8 cellular contexts compared by ENCODE assay signal in genomic region chr19:1205114-1206062, GRCh38. TPM values are rescaled to one million over a fixed set of nuclear protein-coding genes. Genes with fewer than 3 reads are reported as not detected.
DNase-seq lines count a peak whose midpoint lies in the region; ATAC-seq and TF ChIP-seq lines count a peak whose summit lies in the region.

STK11 (plus strand) TSS chr19:1205778; CDS start chr19:1206914, 1,136 bp downstream.

- peak within 1 kb of the TSS; percentile 86 to 96 (median 95) for H3K27ac ChIP-seq in BLaER1 treated with 17β-estradiol and CSF1 and Interleukin-3, amounts not matched to agents 10 nM and 100 nM
- H3K27ac ChIP-seq in left lung: peak within 1 kb of the TSS; percentile 75 to 83

- peaks cover 51 to 57% (median 54%) of the 10 kb centered on the region in 10 experiments for H3K4me1 ChIP-seq in BLaER1 treated with 17β-estradiol and CSF1 and Interleukin-3, amounts not matched to agents 10 nM and 100 nM
- peaks cover 14 to 62% of the 10 kb centered on the region in 2 donors for H3K4me1 ChIP-seq in left lung

- peak within 1 kb of the TSS; percentile 86 to 100 (median 98) for H3K4me2 ChIP-seq in BLaER1 treated with 17β-estradiol and CSF1 and Interleukin-3, amounts not matched to agents 10 nM and 100 nM

- no peaks in the 10 kb centered on the region for H3K27me3 ChIP-seq in BLaER1 treated with 17β-estradiol and CSF1 and Interleukin-3, amounts not matched to agents 10 nM and 100 nM
- H3K27me3 ChIP-seq in left lung: no peaks in the 10 kb centered on the region

- TF ChIP-seq CTCF in left lung (IDR thresholded peaks at IDR 0.05): no peak

- peak within 1 kb of the TSS; percentile 85 to 99 (median 94) for H3K4me3 ChIP-seq in BLaER1 treated with 17β-estradiol and CSF1 and Interleukin-3, amounts not matched to agents 10 nM and 100 nM
- H3K4me3 ChIP-seq in left lung: peak within 1 kb of the TSS; percentile 67 to 88

- peaks cover 35 to 45% (median 43%) of the 10 kb centered on the region in 11 experiments for H4K20me1 ChIP-seq in BLaER1 treated with 17β-estradiol and CSF1 and Interleukin-3, amounts not matched to agents 10 nM and 100 nM

- peak within 1 kb of the TSS; percentile 94 to 99 (median 98) for H3K9ac ChIP-seq in BLaER1 treated with 17β-estradiol and CSF1 and Interleukin-3, amounts not matched to agents 10 nM and 100 nM

- no peaks in the 10 kb centered on the region for H3K9me3 ChIP-seq in BLaER1 treated with 17β-estradiol and CSF1 and Interleukin-3, amounts not matched to agents 10 nM and 100 nM (replicated peaks in 1 of 11)
- H3K9me3 ChIP-seq in left lung: no peaks in the 10 kb centered on the region

- peaks cover 8 to 25% (median 17%) of the 10 kb centered on the region in 11 experiments; a peak in 20 of 22 replicates for H3K36me3 ChIP-seq in BLaER1 treated with 17β-estradiol and CSF1 and Interleukin-3, amounts not matched to agents 10 nM and 100 nM
- H3K36me3 ChIP-seq in left lung: peaks cover 0 to 6% of the 10 kb centered on the region in 2 donors

- intact Hi-C loops in left lung (cut with DNase I): no loop called here

- ATAC-seq in GM19328 (IDR thresholded peaks at IDR 0.05; ENCODE audit: unreplicated experiment) (peak; percentile 90), HG03520 (IDR thresholded peaks at IDR 0.05; ENCODE audit: unreplicated experiment) (peak; percentile 82), left lung (peak; percentile 95)

- peak; percentile 99 for DNase-seq in NCI-H69 (lab: John Stamatoyannopoulos, UW)
- peak; percentile 98 to 99 for DNase-seq in activated CD4-positive, alpha-beta T cell treated with anti-CD3 and anti-CD28 coated beads, Interleukin-2, amount 50 U/mL, for 24 hours (ENCODE audit: low read depth in 1 of 2, low spot score in 1 of 2)
- DNase-seq in dedifferentiated amniotic fluid mesenchymal stem cell (ENCODE audit: extremely low spot score): peak; percentile 97
- DNase-seq in left lung: peak; percentile 99
- peak; percentile 99 for DNase-seq in stimulated activated CD4-positive, alpha-beta T cell treated with anti-CD3 and anti-CD28 coated beads, Interleukin-2, amount 100 ng/mL, for 4 hours (ENCODE audit: low read depth)

RNA-seq across cellular contexts. Expression of gene STK11, which starts in this region (rescaled TPM):
- total RNA-seq in left lung: 10 to 100 TPM; 42.6 to 52.0 TPM

Comparison
In these comparisons a context has a peak if more than half of its experiments do, and no peak if none do; other contexts are left out.
1. Peak in every context shown above with its lines: DNase-seq, ATAC-seq, H3K4me3 ChIP-seq and H3K27ac ChIP-seq.